9 cellular contexts compared by ENCODE assay signal in genomic region chr22:42317691-42318547, GRCh38. TPM values are rescaled to one million over a fixed set of nuclear protein-coding genes. Genes with fewer than 3 reads are reported as not detected.
DNase-seq lines count a peak whose midpoint lies in the region; TF ChIP-seq lines count a peak whose summit lies in the region.
"Had no signal": no experiment of that assay in that cellular context is flagged by ENCODE, and none has a peak within 500 bp of the region (broad histone marks: within the 10 kb centered on the region; RNA-seq: fewer than 3 reads in every experiment).

No MANE protein-coding gene starts in this region.

- TF ChIP-seq CTCF in thyroid gland (IDR thresholded peaks at IDR 0.05) = no peak

- no peaks in the 10 kb centered on the region for H3K27me3 ChIP-seq in thyroid gland

- H3K9me3 ChIP-seq in thyroid gland = no peaks in the 10 kb centered on the region

- no peaks in the 10 kb centered on the region for H3K36me3 ChIP-seq in thyroid gland

- H3K27ac ChIP-seq in thyroid gland = peak overlapping the region; percentile 5 to 63 (median 45)

- no peak overlapping the region for H3K4me3 ChIP-seq in thyroid gland (replicated peaks in 1 of 3)

- WGBS in thyroid gland, 2 donors = 29 to 54% methylated on average over 19 of the region's 25 CpGs

- no peak for TF ChIP-seq POLR2A in thyroid gland (IDR thresholded peaks at IDR 0.05)

- DNase-seq in NCI-H510A treated with DMSO at 0.1 percent for 48 hours (lab: John Stamatoyannopoulos, UW) = peak; percentile 31
- no peak for DNase-seq in NCI-H510A (lab: John Stamatoyannopoulos, UW)
- peak; percentile 86 for DNase-seq in NCI-H748 (lab: John Stamatoyannopoulos, UW; ENCODE audit: unreplicated experiment)
- DNase-seq in iPS-NIHi7 (ENCODE audit: extremely low spot score) = peak; percentile 43
- DNase-seq in thyroid gland = peak; percentile 87 to 92
- no peak for DNase-seq in HEK293T (ENCODE audit: extremely low spot score)
- DNase-seq in islet precursor cell = no peak
- DNase-seq in activated T-cell treated with anti-CD3 and anti-CD28 coated beads for 4 hours = no peak
- DNase-seq: ACHN had no signal

- intact Hi-C loops in thyroid gland (cut with DNase I) = no loop called here

- peaks cover 34 to 46% of the 10 kb centered on the region in 2 donors for H3K4me1 ChIP-seq in thyroid gland

- CTCF ChIA-PET in HEK293T (lab: Yijun Ruan, JAX) = no interaction called here

- POLR2A ChIA-PET in HEK293T (lab: Yijun Ruan, JAX) = no interaction called here

TF ChIP-seq in HEK293T, 16 proteins besides CTCF, POLR2A, EP300 and RAD21:
- TF ChIP-seq SUZ12 (IDR thresholded peaks at IDR 0.05) (no peak), HDGF (IDR thresholded peaks at IDR 0.05; ENCODE audit: borderline replicate concordance) (no peak), LEF1 (IDR thresholded peaks at IDR 0.05; ENCODE audit: borderline replicate concordance) (no peak), TARDBP (IDR thresholded peaks at IDR 0.05) (no peak), ZNF384 (IDR thresholded peaks at IDR 0.05) (no peak), PKNOX1 (IDR thresholded peaks at IDR 0.05) (no peak), CTBP1 (IDR thresholded peaks at IDR 0.05; ENCODE audit: borderline replicate concordance) (no peak), NFRKB (IDR thresholded peaks at IDR 0.05) (no peak), FOXM1 (IDR thresholded peaks at IDR 0.05; ENCODE audit: borderline replicate concordance) (no peak), FOXA1 (IDR thresholded peaks at IDR 0.05) (no peak), SP1 (IDR thresholded peaks at IDR 0.05) (no peak), BHLHE40 (IDR thresholded peaks at IDR 0.05; ENCODE audit: borderline replicate concordance) (no peak), FOXK2 (IDR thresholded peaks at IDR 0.05) (no peak), L3MBTL2 (conservative IDR thresholded peaks at IDR 0.05) (no peak), ELF4 (IDR thresholded peaks at IDR 0.05) (no peak)

RNA-seq across cellular contexts. Expression of gene TCF20, which starts 47.5 kb away (rescaled TPM):
- 10 to 100 TPM; 47.6 to 82.4 (median 68.7) TPM for total RNA-seq in thyroid gland

Comparison
In these comparisons a context has a peak if more than half of its experiments do, and no peak if none do; other contexts are left out.
1. DNase-seq: peak in NCI-H510A treated with DMSO at 0.1 percent for 48 hours (single experiment), NCI-H748 (single experiment), iPS-NIHi7 (single experiment) and thyroid gland (2 of 2); none in NCI-H510A (single experiment), HEK293T (single experiment), islet precursor cell (single experiment) and activated T-cell treated with anti-CD3 and anti-CD28 coated beads for 4 hours (single experiment).